1 cellular context compared by ENCODE assay signal in the genomic region with DNA sequence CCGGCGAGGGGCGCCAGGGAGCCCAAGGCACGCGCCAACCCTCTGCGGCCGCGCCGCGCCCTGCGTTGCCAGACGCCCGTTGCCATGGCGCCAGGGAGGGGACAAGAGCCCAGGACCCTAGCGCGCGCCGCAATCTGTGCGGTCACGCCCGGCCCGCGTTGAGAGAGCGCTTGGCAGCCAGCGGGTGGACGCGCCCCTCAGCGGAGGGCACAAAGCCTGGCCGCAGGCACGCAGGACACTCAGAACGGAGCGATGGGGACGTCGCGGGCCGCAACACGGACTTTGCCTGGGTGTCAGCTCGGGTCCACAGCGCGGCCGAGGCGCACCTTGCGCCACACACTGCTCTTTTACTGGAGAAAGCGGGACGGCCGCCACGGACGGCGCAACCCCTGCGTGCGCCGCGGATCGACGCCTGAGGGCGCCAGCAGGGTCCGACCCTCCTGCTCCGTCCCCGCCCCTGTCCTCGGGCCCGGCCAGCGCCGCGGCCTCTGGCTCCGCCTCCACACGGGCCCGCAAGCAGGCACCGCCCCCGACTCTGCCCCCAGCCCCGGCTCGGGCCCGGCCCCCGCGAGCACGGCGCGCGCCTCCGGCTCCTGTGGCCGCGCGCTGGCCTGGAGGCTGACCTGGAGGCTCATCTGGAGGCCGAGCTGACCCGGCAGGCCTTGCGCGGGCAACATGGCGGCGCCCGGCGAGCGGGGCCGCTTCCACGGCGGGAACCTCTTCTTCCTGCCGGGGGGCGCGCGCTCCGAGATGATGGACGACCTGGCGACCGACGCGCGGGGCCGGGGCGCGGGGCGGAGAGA.
TF ChIP-seq lines count a peak whose summit lies in the region.

A gene (plus strand): TSS at position 650 of the 803 bp plus-strand sequence. CDS start 26 bp downstream, at position 676.

TF ChIP-seq in K562, 482 proteins besides CTCF, POLR2A, EP300 and RAD21 (continued from another document and continues in another):
- TF ChIP-seq, protein P1, sequence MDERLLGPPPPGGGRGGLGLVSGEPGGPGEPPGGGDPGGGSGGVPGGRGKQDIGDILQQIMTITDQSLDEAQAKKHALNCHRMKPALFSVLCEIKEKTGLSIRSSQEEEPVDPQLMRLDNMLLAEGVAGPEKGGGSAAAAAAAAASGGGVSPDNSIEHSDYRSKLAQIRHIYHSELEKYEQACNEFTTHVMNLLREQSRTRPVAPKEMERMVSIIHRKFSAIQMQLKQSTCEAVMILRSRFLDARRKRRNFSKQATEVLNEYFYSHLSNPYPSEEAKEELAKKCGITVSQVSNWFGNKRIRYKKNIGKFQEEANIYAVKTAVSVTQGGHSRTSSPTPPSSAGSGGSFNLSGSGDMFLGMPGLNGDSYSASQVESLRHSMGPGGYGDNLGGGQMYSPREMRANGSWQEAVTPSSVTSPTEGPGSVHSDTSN (CRISPR knock-in tag; IDR thresholded peaks at IDR 0.05; ENCODE audit: low read depth) = no peak
- TF ChIP-seq, protein P1 (tag; conservative IDR thresholded peaks at IDR 0.05; ENCODE audit: low read depth) = no peak
- TF ChIP-seq NFYB (IDR thresholded peaks at IDR 0.05; ENCODE audit: extremely low read depth, insufficient read length) (no peak), EZH2 (IDR thresholded peaks at IDR 0.05; ENCODE audit: borderline replicate concordance, low read depth, low read length) (no peak), NR1H2 (CRISPR knock-in tag; IDR thresholded peaks at IDR 0.05) (no peak), SMAD1 (IDR thresholded peaks at IDR 0.05; ENCODE audit: low read depth, low read length, partially characterized antibody) (no peak), U2AF2 (optimal IDR thresholded peaks at IDR 0.05; ENCODE audit: low read depth, low read length) (no peak), HCFC1 (IDR thresholded peaks at IDR 0.05; ENCODE audit: low read depth, low read length) (peak; percentile 76), SRSF3 (IDR thresholded peaks at IDR 0.05; ENCODE audit: insufficient read depth, low read length) (no peak), XRCC5 (IDR thresholded peaks at IDR 0.05; ENCODE audit: low read depth, low read length) (no peak), BCL6 (CRISPR knock-in tag; IDR thresholded peaks at IDR 0.05) (no peak), EGR1 (conservative IDR thresholded peaks at IDR 0.05) (no peak), MEIS2 (IDR thresholded peaks at IDR 0.05; ENCODE audit: partially characterized antibody) (no peak), POLR2G (IDR thresholded peaks at IDR 0.05; ENCODE audit: low read depth, low read length) (peak; percentile 93), ZC3H8 (IDR thresholded peaks at IDR 0.05) (no peak), PTRF (tag; IDR thresholded peaks at IDR 0.05) (no peak), POLR2H (tag; IDR thresholded peaks at IDR 0.05; ENCODE audit: low read depth) (peak; percentile 82), ZNF274 (IDR thresholded peaks at IDR 0.05; ENCODE audit: borderline replicate concordance, low read depth, low read length) (no peak), ZNF41 (CRISPR knock-in tag; conservative IDR thresholded peaks at IDR 0.05) (no peak; the same call in 1 of the 2 replicates), HMGN3 (IDR thresholded peaks at IDR 0.05; ENCODE audit: borderline replicate concordance, extremely low read depth, insufficient read length, low read depth, low read length) (peak; percentile 93), ZNF75A (CRISPR knock-in tag; IDR thresholded peaks at IDR 0.05) (no peak), HMG20A (CRISPR knock-in tag; conservative IDR thresholded peaks at IDR 0.05) (no peak), POLR2AphosphoS5 (IDR thresholded peaks at IDR 0.05; ENCODE audit: control insufficient read depth, insufficient read depth, low read depth, low read length) (peak; percentile 55; the same call in 1 of the 2 replicates), SMAD3 (CRISPR knock-in tag; conservative IDR thresholded peaks at IDR 0.05) (no peak)
- TF ChIP-seq, protein P2, sequence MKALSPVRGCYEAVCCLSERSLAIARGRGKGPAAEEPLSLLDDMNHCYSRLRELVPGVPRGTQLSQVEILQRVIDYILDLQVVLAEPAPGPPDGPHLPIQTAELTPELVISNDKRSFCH (CRISPR knock-in tag; IDR thresholded peaks at IDR 0.05) = no peak
- TF ChIP-seq, protein P2 (tag; IDR thresholded peaks at IDR 0.05) = peak; percentile 72
- TF ChIP-seq, protein P3, sequence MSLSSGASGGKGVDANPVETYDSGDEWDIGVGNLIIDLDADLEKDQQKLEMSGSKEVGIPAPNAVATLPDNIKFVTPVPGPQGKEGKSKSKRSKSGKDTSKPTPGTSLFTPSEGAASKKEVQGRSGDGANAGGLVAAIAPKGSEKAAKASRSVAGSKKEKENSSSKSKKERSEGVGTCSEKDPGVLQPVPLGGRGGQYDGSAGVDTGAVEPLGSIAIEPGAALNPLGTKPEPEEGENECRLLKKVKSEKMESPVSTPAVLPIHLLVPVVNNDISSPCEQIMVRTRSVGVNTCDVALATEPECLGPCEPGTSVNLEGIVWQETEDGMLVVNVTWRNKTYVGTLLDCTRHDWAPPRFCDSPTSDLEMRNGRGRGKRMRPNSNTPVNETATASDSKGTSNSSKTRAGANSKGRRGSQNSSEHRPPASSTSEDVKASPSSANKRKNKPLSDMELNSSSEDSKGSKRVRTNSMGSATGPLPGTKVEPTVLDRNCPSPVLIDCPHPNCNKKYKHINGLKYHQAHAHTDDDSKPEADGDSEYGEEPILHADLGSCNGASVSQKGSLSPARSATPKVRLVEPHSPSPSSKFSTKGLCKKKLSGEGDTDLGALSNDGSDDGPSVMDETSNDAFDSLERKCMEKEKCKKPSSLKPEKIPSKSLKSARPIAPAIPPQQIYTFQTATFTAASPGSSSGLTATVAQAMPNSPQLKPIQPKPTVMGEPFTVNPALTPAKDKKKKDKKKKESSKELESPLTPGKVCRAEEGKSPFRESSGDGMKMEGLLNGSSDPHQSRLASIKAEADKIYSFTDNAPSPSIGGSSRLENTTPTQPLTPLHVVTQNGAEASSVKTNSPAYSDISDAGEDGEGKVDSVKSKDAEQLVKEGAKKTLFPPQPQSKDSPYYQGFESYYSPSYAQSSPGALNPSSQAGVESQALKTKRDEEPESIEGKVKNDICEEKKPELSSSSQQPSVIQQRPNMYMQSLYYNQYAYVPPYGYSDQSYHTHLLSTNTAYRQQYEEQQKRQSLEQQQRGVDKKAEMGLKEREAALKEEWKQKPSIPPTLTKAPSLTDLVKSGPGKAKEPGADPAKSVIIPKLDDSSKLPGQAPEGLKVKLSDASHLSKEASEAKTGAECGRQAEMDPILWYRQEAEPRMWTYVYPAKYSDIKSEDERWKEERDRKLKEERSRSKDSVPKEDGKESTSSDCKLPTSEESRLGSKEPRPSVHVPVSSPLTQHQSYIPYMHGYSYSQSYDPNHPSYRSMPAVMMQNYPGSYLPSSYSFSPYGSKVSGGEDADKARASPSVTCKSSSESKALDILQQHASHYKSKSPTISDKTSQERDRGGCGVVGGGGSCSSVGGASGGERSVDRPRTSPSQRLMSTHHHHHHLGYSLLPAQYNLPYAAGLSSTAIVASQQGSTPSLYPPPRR (CRISPR knock-in tag; IDR thresholded peaks at IDR 0.05; ENCODE audit: borderline replicate concordance) = peak; percentile 50; the same call in 1 of the 2 replicates
- TF ChIP-seq, protein P4, sequence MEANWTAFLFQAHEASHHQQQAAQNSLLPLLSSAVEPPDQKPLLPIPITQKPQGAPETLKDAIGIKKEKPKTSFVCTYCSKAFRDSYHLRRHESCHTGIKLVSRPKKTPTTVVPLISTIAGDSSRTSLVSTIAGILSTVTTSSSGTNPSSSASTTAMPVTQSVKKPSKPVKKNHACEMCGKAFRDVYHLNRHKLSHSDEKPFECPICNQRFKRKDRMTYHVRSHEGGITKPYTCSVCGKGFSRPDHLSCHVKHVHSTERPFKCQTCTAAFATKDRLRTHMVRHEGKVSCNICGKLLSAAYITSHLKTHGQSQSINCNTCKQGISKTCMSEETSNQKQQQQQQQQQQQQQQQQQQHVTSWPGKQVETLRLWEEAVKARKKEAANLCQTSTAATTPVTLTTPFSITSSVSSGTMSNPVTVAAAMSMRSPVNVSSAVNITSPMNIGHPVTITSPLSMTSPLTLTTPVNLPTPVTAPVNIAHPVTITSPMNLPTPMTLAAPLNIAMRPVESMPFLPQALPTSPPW (CRISPR knock-in tag; IDR thresholded peaks at IDR 0.05) = peak; percentile 90
- TF ChIP-seq, protein P5, sequence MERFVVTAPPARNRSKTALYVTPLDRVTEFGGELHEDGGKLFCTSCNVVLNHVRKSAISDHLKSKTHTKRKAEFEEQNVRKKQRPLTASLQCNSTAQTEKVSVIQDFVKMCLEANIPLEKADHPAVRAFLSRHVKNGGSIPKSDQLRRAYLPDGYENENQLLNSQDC (CRISPR knock-in tag; IDR thresholded peaks at IDR 0.05) = 0 out of 2 replicates have a peak, but pooled peaks have one; percentile 28
- TF ChIP-seq, protein P6, sequence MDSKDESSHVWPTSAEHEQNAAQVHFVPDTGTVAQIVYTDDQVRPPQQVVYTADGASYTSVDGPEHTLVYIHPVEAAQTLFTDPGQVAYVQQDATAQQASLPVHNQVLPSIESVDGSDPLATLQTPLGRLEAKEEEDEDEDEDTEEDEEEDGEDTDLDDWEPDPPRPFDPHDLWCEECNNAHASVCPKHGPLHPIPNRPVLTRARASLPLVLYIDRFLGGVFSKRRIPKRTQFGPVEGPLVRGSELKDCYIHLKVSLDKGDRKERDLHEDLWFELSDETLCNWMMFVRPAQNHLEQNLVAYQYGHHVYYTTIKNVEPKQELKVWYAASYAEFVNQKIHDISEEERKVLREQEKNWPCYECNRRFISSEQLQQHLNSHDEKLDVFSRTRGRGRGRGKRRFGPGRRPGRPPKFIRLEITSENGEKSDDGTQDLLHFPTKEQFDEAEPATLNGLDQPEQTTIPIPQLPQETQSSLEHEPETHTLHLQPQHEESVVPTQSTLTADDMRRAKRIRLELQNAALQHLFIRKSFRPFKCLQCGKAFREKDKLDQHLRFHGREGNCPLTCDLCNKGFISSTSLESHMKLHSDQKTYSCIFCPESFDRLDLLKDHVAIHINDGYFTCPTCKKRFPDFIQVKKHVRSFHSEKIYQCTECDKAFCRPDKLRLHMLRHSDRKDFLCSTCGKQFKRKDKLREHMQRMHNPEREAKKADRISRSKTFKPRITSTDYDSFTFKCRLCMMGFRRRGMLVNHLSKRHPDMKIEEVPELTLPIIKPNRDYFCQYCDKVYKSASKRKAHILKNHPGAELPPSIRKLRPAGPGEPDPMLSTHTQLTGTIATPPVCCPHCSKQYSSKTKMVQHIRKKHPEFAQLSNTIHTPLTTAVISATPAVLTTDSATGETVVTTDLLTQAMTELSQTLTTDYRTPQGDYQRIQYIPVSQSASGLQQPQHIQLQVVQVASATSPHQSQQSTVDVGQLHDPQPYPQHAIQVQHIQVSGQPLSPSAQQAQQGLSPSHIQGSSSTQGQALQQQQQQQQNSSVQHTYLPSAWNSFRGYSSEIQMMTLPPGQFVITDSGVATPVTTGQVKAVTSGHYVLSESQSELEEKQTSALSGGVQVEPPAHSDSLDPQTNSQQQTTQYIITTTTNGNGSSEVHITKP (IDR thresholded peaks at IDR 0.05; ENCODE audit: partially characterized antibody) = no peak
